ENCODE assay signal across 29 cellular contexts in the genomic region with DNA sequence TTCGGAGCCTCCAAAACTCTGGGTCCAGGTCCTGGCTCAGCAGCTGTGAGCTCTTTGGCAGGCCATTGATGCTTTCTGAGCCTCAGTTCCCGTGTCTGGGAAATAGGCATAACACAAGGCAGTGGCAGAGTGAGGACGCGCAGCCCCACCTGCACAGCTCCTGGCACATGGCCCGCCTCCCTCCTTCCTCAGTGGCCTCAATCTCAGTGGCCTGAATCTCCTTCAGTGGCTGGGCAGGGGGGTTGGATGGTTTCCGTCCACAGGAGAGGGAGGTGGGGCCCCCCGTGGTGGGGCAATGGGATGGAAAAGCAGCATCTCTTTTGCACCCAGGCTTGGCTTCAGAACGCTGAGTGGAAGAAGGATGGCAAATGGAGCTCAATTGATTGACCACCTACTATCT. TPM values are rescaled to one million over a fixed set of nuclear protein-coding genes. Genes with fewer than 3 reads are reported as not detected.
"Had no signal": no experiment of that assay in that cellular context is flagged by ENCODE, and none has a peak within 500 bp of the region (broad histone marks: within the 10 kb centered on the region; RNA-seq: fewer than 3 reads in every experiment).

No MANE protein-coding gene starts in this region.

- H3K4me3 Mint-ChIP-seq: dendritic cell treated with granulocyte-macrophage colony-stimulating factor and Interleukin-4, amounts not matched to agents 40 ng/mL and 50 ng/mL, for 4 days; effector memory CD8-positive, alpha-beta T cell; endodermal cell; mesothelial cell of epicardium; naive B cell had no signal

- H3K4me1 Mint-ChIP-seq: endodermal cell, mesothelial cell of epicardium, naive B cell had no signal

- H3K9me3 Mint-ChIP-seq: effector memory CD8-positive, alpha-beta T cell; endodermal cell; mesothelial cell of epicardium had no signal

- H3K27ac Mint-ChIP-seq: dendritic cell treated with granulocyte-macrophage colony-stimulating factor and Interleukin-4, amounts not matched to agents 40 ng/mL and 50 ng/mL, for 4 days; effector memory CD8-positive, alpha-beta T cell; endodermal cell; mesothelial cell of epicardium; naive B cell had no signal

- DNase-seq: colonic mucosa; cortex of kidney; effector CD8-positive, alpha-beta T cell; effector memory CD8-positive, alpha-beta T cell; endodermal cell; erythroblast; esophagus squamous epithelium; foreskin fibroblast; foreskin melanocyte; gastrocnemius medialis; glutamatergic neuron; head of caudate nucleus; heart right ventricle; hippocampal formation; left cardiac atrium; left lung; left ventricle myocardium superior; lower lobe of right lung; mesenchymal stem cell; mucosa of descending colon; naive B cell had no signal

- H3K36me3 Mint-ChIP-seq: mesothelial cell of epicardium had no signal

- ATAC-seq: effector memory CD8-positive, alpha-beta T cell; esophagus mucosa; gastrocnemius medialis; heart right ventricle; left cardiac atrium; left lung; left ventricle myocardium superior; lower lobe of right lung; mucosa of descending colon had no signal

RNA-seq across cellular contexts. Expression of a gene that starts 5.1 kb away (rescaled TPM):
- total RNA-seq: dermis microvascular lymphatic vessel endothelial cell, esophagus mucosa, gastrocnemius medialis, glomerular endothelial cell, lung microvascular endothelial cell, mesenteric fat pad, myocyte had no signal
